30 cellular contexts compared by ENCODE assay signal in genomic region chr14:73124180-73124894, GRCh38. TPM values are rescaled to one million over a fixed set of nuclear protein-coding genes. Genes with fewer than 3 reads are reported as not detected.
DNase-seq lines count a peak whose midpoint lies in the region; ATAC-seq and TF ChIP-seq lines count a peak whose summit lies in the region.
"Had no signal": no experiment of that assay in that cellular context is flagged by ENCODE, and none has a peak within 500 bp of the region (broad histone marks: within the 10 kb centered on the region; RNA-seq: fewer than 3 reads in every experiment).

No MANE protein-coding gene starts in this region.

- no peaks in the 10 kb centered on the region for H3K9me3 Mint-ChIP-seq in CD4-positive, alpha-beta T cell
- H3K9me3 Mint-ChIP-seq: activated T-helper 1 cell treated with anti-CD3 and anti-CD28 coated beads, Interleukin-12 subunit alpha, Interleukin-12 subunit beta, Interleukin-2, Interleukin-4 antibody, amounts not matched to agents 30 ng/mL and 10 ng/mL and 1 ng/mL, durations not matched to agents 14 hours and 24 hours and 36 hours; effector memory CD8-positive, alpha-beta T cell; neural crest cell had no signal

- ATAC-seq in CD4-positive, alpha-beta T cell (ENCODE audit: poor library complexity), result no peak
- ATAC-seq in HG03432 (IDR thresholded peaks at IDR 0.05; ENCODE audit: unreplicated experiment), result no peak
- ATAC-seq: effector memory CD8-positive, alpha-beta T cell; esophagus mucosa; GM12878; mucosa of descending colon; SK-N-SH treated with all-trans-retinoic acid at 6 μM for 48 hours had no signal

- TF ChIP-seq CTCF in CD4-positive, alpha-beta T cell (IDR thresholded peaks at IDR 0.05), result no peak

- peak overlapping the region; percentile 19 for H3K56ac ChIP-seq in mesendoderm (ENCODE audit: low read length)

- no peak overlapping the region for H3K4me2 ChIP-seq in mesendoderm (ENCODE audit: low read length)
- H3K4me2 ChIP-seq: BLaER1 treated with 17β-estradiol and CSF1 and Interleukin-3, amounts not matched to agents 10 nM and 100 nM had no signal

- H3K23ac ChIP-seq in mesendoderm (ENCODE audit: low read length), result no peak overlapping the region

- peaks cover 7% of the 10 kb centered on the region for H3K4me1 Mint-ChIP-seq in CD4-positive, alpha-beta T cell (ENCODE audit: low read depth)
- H3K4me1 Mint-ChIP-seq: neural crest cell had no signal

- POLR2A ChIA-PET in CD4-positive, alpha-beta T cell (lab: Charles Lee), result interaction anchor here (1.7 kb wide), 1 partner anchor 66 kb away, joined by 8 read pairs; the partner anchor contains the start of gene RBM25

- no peak overlapping the region for H2BK15ac ChIP-seq in mesendoderm (replicated peaks; ENCODE audit: low read depth)

- no peaks in the 10 kb centered on the region for H3K79me2 ChIP-seq in mesendoderm (ENCODE audit: control insufficient read depth, insufficient read depth, low read length)

- no peak overlapping the region for H2BK5ac ChIP-seq in mesendoderm (ENCODE audit: low read length)

- no peaks in the 10 kb centered on the region for H3K79me1 ChIP-seq in mesendoderm (ENCODE audit: low read length)

- H3K4me3 Mint-ChIP-seq in CD4-positive, alpha-beta T cell, result no peak overlapping the region
- H3K4me3 Mint-ChIP-seq: activated T-helper 1 cell treated with anti-CD3 and anti-CD28 coated beads, Interleukin-12 subunit alpha, Interleukin-12 subunit beta, Interleukin-2, Interleukin-4 antibody, amounts not matched to agents 30 ng/mL and 10 ng/mL and 1 ng/mL, durations not matched to agents 14 hours and 24 hours and 36 hours; effector memory CD8-positive, alpha-beta T cell; neural crest cell had no signal

- no peak for DNase-seq in CD4-positive, alpha-beta T cell
- DNase-seq in DMS79 (lab: John Stamatoyannopoulos, UW) (peak; percentile 11), NCI-H69 (lab: John Stamatoyannopoulos, UW) (peak; percentile 65), mesendoderm (peak; percentile 4), DMS 273 treated with DMSO at 0.1 percent for 48 hours (lab: John Stamatoyannopoulos, UW) (no peak), NCI-H187 treated with DMSO at 0.1 percent for 48 hours (lab: John Stamatoyannopoulos, UW) (no peak)
- DNase-seq: activated CD4-positive, alpha-beta T cell treated with anti-CD3 and anti-CD28 coated beads for 48 hours; activated naive CD4-positive, alpha-beta T cell treated with anti-CD3 and anti-CD28 coated beads, Interleukin-2, amount 50 U/mL, for 16 hours; Calu3; cortex of kidney; effector memory CD8-positive, alpha-beta T cell; foreskin fibroblast; GOT3; head of caudate nucleus; KG1; kidney glomerular epithelial cell; MG63; mucosa of descending colon; NCI-H446 treated with DMSO at 0.1 percent for 48 hours; sigmoid colon; stimulated activated naive CD4-positive, alpha-beta T cell treated with Interleukin-2 at 50 U/mL for 16 hours had no signal

- no peak overlapping the region for H3K18ac ChIP-seq in mesendoderm (ENCODE audit: low read length)

- no CpG with 5 or more reads among the region's 6 CpGs for WGBS in mesendoderm (ENCODE audit: extremely low coverage, insufficient coverage, low lambda C conversion rate)

- H3K27ac Mint-ChIP-seq in CD4-positive, alpha-beta T cell, result peak overlapping the region; percentile 0
- H3K27ac Mint-ChIP-seq: activated T-helper 1 cell treated with anti-CD3 and anti-CD28 coated beads, Interleukin-12 subunit alpha, Interleukin-12 subunit beta, Interleukin-2, Interleukin-4 antibody, amounts not matched to agents 30 ng/mL and 10 ng/mL and 1 ng/mL, durations not matched to agents 14 hours and 24 hours and 36 hours had no signal

- no peak overlapping the region for H3K4ac ChIP-seq in mesendoderm (ENCODE audit: low read depth, low read length)

- no peak overlapping the region for H3K27ac ChIP-seq in CD4-positive, alpha-beta T cell (ENCODE audit: low read depth, low read length)
- peak overlapping the region; percentile 87 for H3K27ac ChIP-seq in mesendoderm (ENCODE audit: low read depth, low read length)
- H3K27ac ChIP-seq: BLaER1 treated with 17β-estradiol and CSF1 and Interleukin-3, amounts not matched to agents 10 nM and 100 nM; sigmoid colon; thoracic aorta had no signal

- no peak overlapping the region for H4K8ac ChIP-seq in mesendoderm (ENCODE audit: low read depth, low read length)

- no peaks in the 10 kb centered on the region for H3K9me3 ChIP-seq in CD4-positive, alpha-beta T cell (ENCODE audit: control insufficient read depth, low read length)
- H3K9me3 ChIP-seq: BLaER1 treated with 17β-estradiol and CSF1 and Interleukin-3, amounts not matched to agents 10 nM and 100 nM; MG63; mucosa of descending colon; sigmoid colon; thoracic aorta had no signal

- H2BK120ac ChIP-seq in mesendoderm (ENCODE audit: low read depth, low read length), result no peak overlapping the region

- H3K4me1 ChIP-seq in mesendoderm (ENCODE audit: control insufficient read depth, low read depth, low read length), result peaks cover 5% of the 10 kb centered on the region
- H3K4me1 ChIP-seq: BLaER1 treated with 17β-estradiol and CSF1 and Interleukin-3, amounts not matched to agents 10 nM and 100 nM; sigmoid colon had no signal

- no peak overlapping the region for H4K5ac ChIP-seq in mesendoderm (ENCODE audit: low read length)

- no peaks in the 10 kb centered on the region for H3K36me3 ChIP-seq in mesendoderm (ENCODE audit: control insufficient read depth, insufficient read depth, low read length)

- H3K9ac ChIP-seq in mesendoderm (ENCODE audit: low read length), result no peak overlapping the region
- H3K9ac ChIP-seq: BLaER1 treated with 17β-estradiol and CSF1 and Interleukin-3, amounts not matched to agents 10 nM and 100 nM had no signal

- no peak overlapping the region for H2AK5ac ChIP-seq in mesendoderm (ENCODE audit: low read length)

- CTCF ChIA-PET in CD4-positive, alpha-beta T cell (lab: Charles Lee), result no interaction called here

- no peaks in the 10 kb centered on the region for H3K27me3 Mint-ChIP-seq in CD4-positive, alpha-beta T cell
- H3K27me3 Mint-ChIP-seq: effector memory CD8-positive, alpha-beta T cell had no signal

- no peaks in the 10 kb centered on the region for H3K27me3 ChIP-seq in CD4-positive, alpha-beta T cell (ENCODE audit: control insufficient read depth, insufficient read depth, low read length)
- no peaks in the 10 kb centered on the region for H3K27me3 ChIP-seq in mesendoderm (ENCODE audit: insufficient read depth, low read length, poor library complexity)
- H3K27me3 ChIP-seq: BLaER1 treated with 17β-estradiol and CSF1 and Interleukin-3, amounts not matched to agents 10 nM and 100 nM; MG63; sigmoid colon had no signal

- intact Hi-C loops in CD4-positive, alpha-beta T cell (cut with DNase I, micrococcal nuclease), result no loop called here

- H3K4me3 ChIP-seq in mesendoderm (ENCODE audit: low read length), result no peak overlapping the region
- H3K4me3 ChIP-seq: BLaER1 treated with 17β-estradiol and CSF1 and Interleukin-3, amounts not matched to agents 10 nM and 100 nM; GM12878; lung; MG63; mucosa of descending colon; sigmoid colon; thoracic aorta had no signal

- peaks cover 75% of the 10 kb centered on the region for H3K36me3 Mint-ChIP-seq in CD4-positive, alpha-beta T cell (ENCODE audit: low read depth)

RNA-seq across cellular contexts. Expression of gene PSEN1, which starts 12.0 kb away (rescaled TPM):
- total RNA-seq in CD4-positive, alpha-beta T cell, result 10 to 100 TPM; 27.1 to 28.3 TPM
- polyA plus RNA-seq in mesendoderm (2013, experiment 1 of 2), result 20.8 TPM
- polyA plus RNA-seq in mesendoderm (2013, experiment 2 of 2), result 21.7 TPM

Comparison
In these comparisons a context has a peak if more than half of its experiments do, and no peak if none do; other contexts are left out.
1. DNase-seq: peak in DMS79 (single experiment), NCI-H69 (single experiment) and mesendoderm (single experiment); none in CD4-positive, alpha-beta T cell (0 of 10), DMS 273 treated with DMSO at 0.1 percent for 48 hours (single experiment) and NCI-H187 treated with DMSO at 0.1 percent for 48 hours (single experiment).